9 cellular contexts compared by ENCODE assay signal in the genomic region with DNA sequence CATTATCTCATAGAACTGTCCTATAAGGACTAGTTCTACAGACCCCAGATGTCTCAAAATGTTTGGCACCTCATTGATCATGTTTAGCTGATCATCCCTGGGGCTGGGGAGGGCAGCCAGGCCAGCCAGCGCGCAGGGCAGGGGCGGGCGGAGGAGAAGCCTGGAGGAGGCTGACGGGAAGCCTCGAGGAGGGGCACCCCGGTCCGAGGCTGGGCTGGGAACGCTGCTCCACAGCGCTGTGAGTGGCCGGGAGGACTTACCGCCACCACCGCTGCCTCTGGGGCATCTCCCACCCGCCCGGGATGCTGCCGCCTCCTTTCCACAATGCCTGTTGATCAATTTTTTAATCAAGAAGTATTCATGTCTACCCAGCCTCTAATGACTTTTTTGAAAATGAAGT.
"Had no signal": no experiment of that assay in that cellular context is flagged by ENCODE, and none has a peak within 500 bp of the region (broad histone marks: within the 10 kb centered on the region; RNA-seq: fewer than 3 reads in every experiment).

No MANE protein-coding gene starts in this region.

- H3K9ac ChIP-seq: GM23248 had no signal

- DNase-seq: GM23248, GOT3, IMR-90, KG1 had no signal

- ATAC-seq: HCT116, K562 had no signal

- H3K36me3 ChIP-seq: HAP-1 had no signal

- H2AFZ ChIP-seq: GM23248 had no signal

- H3K4me3 ChIP-seq: GM23248, HAP-1, K562 had no signal

- H3K4me1 ChIP-seq: HAP-1 had no signal

- FAIRE-seq: H54, K562 had no signal

- H3K27ac ChIP-seq: GM23248, HL-60 had no signal

- H3K9me3 ChIP-seq: HAP-1 had no signal
